In the genomic region with DNA sequence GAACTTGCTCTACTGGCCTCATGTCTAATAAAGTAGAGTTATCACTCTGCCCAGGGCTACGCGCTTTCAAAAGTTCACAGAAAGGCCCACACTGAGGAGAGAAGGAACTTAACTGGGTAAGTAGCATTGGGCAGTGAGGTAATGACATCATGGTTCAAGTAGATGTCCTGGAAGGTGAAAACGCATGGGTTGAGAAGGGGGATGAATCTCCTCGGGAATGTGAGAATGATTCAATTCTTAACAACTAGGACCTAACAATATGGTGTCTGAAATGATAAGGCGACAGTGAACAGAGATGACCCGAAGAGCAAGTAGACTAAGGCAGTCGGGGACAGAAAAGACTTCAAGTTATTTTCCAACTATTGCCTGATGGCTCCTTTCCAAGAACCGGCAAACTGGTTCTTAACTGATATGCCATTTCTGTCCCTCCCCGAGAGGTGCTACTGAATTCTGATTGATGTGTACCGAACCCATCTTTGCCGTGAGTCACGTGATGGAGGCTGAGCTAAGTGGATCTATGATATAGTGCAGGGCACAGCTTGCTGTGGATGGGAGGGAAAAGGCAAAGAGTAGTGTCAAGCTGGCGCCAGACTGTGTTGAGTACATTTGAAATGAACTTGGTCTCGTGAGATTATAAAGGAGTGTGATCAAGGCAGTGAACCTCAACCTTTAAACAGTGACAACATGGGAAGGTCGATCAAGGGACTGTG, we compare ENCODE assay signal across 25 cellular contexts. TPM values are rescaled to one million over a fixed set of nuclear protein-coding genes. Genes with fewer than 3 reads are reported as not detected.
"Had no signal": no experiment of that assay in that cellular context is flagged by ENCODE, and none has a peak within 500 bp of the region (broad histone marks: within the 10 kb centered on the region; RNA-seq: fewer than 3 reads in every experiment).

No MANE protein-coding gene starts in this region.

- H3K36me3 ChIP-seq: adrenal gland had no signal

- H3K9me3 ChIP-seq: adrenal gland had no signal

- DNase-seq: activated B cell treated with CpG ODN at 0.5 μM for 24 hours; activated CD4-positive, alpha-beta memory T cell treated with anti-CD3 and anti-CD28 coated beads, Interleukin-2, amount 10 ng/mL, durations not matched to agents 7 days and 5 days; activated CD4-positive, alpha-beta T cell treated with anti-CD3 and anti-CD28 coated beads for 36 hours; activated CD4-positive, alpha-beta T cell treated with anti-CD3 and anti-CD28 coated beads, Interleukin-2, amount 50 U/mL, for 1 hour; activated CD8-positive, alpha-beta memory T cell treated with anti-CD3 and anti-CD28 coated beads, Interleukin-2, amount 50 U/mL, for 4 hours; activated naive CD4-positive, alpha-beta T cell treated with anti-CD3 and anti-CD28 coated beads, Interleukin-2, amount 50 U/mL, for 16 hours; activated naive CD8-positive, alpha-beta T cell treated with anti-CD3 and anti-CD28 coated beads, Interleukin-2, amount 10 ng/mL, durations not matched to agents 7 days and 5 days; activated T-cell treated with anti-CD3 and anti-CD28 coated beads, Interleukin-2, amount 50 U/mL, for 1 hour; adrenal gland; anterior cingulate cortex; caudate nucleus; Kasumi-1; NCI-H1105 treated with DMSO at 0.1 percent for 48 hours; NCI-H1436 treated with DMSO at 0.1 percent for 48 hours; NCI-H1930; NCI-H2171; NCI-H2227 treated with DMSO at 0.1 percent for 48 hours; NCI-H446 treated with DMSO at 0.1 percent for 48 hours; NCI-H524 treated with DMSO at 0.1 percent for 48 hours; NCI-H748 treated with DMSO at 0.1 percent for 48 hours; SIG-M5; T-helper 17 cell; T-helper 9 cell had no signal

- ATAC-seq: activated CD4-positive, alpha-beta T cell treated with anti-CD3 and anti-CD28 coated beads for 36 hours; T-helper 17 cell had no signal

- H3K4me1 ChIP-seq: adrenal gland had no signal

- H3K4me3 ChIP-seq: adrenal gland had no signal

- H3K27ac ChIP-seq: adrenal gland had no signal

- H3K27me3 ChIP-seq: adrenal gland had no signal

RNA-seq across cellular contexts. Expression of a gene that starts 44.1 kb away (rescaled TPM):
- total RNA-seq: activated B cell treated with CpG ODN at 0.5 μM for 24 hours; activated CD4-positive, alpha-beta memory T cell treated with anti-CD3 and anti-CD28 coated beads, Interleukin-2, amount 10 ng/mL, durations not matched to agents 7 days and 5 days; activated CD4-positive, alpha-beta T cell treated with anti-CD3 and anti-CD28 coated beads for 36 hours; adrenal gland; OCI-LY7; RPMI7951 had no signal
